In the genomic region with DNA sequence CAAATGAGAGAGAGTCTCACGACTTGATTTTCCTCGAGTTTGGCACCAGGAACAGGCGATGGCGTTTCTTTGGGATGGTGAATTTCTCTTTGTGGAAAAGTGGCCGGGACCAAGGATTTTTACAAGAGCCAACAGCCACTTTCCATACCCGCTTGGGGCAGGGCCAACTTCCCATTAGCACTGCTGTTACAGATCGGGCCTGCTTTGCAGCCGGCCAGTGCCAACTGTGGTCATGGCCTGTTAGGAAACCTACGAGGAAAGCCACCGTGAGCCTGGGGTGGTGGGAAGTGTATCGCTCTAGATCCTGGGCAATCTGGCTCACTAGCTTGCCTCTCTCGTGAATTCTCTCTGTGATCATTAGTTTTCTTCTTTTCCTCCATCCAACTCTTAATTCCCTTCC, we compare ENCODE assay signal across 25 cellular contexts.
DNase-seq lines count a peak whose midpoint lies in the region; ATAC-seq and TF ChIP-seq lines count a peak whose summit lies in the region.
"Had no signal": no experiment of that assay in that cellular context is flagged by ENCODE, and none has a peak within 500 bp of the region (broad histone marks: within the 10 kb centered on the region; RNA-seq: fewer than 3 reads in every experiment).

No MANE protein-coding gene starts in this region.

- H3K9me3 Mint-ChIP-seq in activated CD8-positive, alpha-beta T cell treated with anti-CD3 and anti-CD28 coated beads, Interleukin-2, amount 10 ng/mL, durations not matched to agents 7 days and 5 days (ENCODE audit: insufficient read depth), result no peaks in the 10 kb centered on the region
- H3K9me3 Mint-ChIP-seq: activated naive CD4-positive, alpha-beta T cell treated with anti-CD3 and anti-CD28 coated beads for 36 hours; activated T-cell treated with anti-CD3 and anti-CD28 coated beads, Interleukin-2, amount 50 U/mL, for 4 hours; nephron progenitor cell had no signal

- POLR2A ChIA-PET in activated CD8-positive, alpha-beta T cell treated with anti-CD3 and anti-CD28 coated beads, Interleukin-2, amount 10 ng/mL, durations not matched to agents 7 days and 5 days (lab: Charles Lee), result no interaction called here

- no peak for TF ChIP-seq CTCF in coronary artery (IDR thresholded peaks at IDR 0.05)

- no peak overlapping the region for H3K9ac ChIP-seq in neuronal stem cell (ENCODE audit: low read depth, low read length, poor library complexity)

- H3K18ac ChIP-seq in neuronal stem cell (ENCODE audit: low read length), result peak overlapping the region; percentile 59

- H4K91ac ChIP-seq in neuronal stem cell (ENCODE audit: low read depth, low read length, poor library complexity), result no peak overlapping the region

- H2BK5ac ChIP-seq in neuronal stem cell (ENCODE audit: low read length), result no peak overlapping the region

- no peak overlapping the region for H3K14ac ChIP-seq in neuronal stem cell (ENCODE audit: low read length)

- peak overlapping the region; percentile 7 for H3K4me3 ChIP-seq in coronary artery
- H3K4me3 ChIP-seq in neuronal stem cell (ENCODE audit: low read length in 2 of 2), result no peak overlapping the region
- H3K4me3 ChIP-seq: cardiac muscle cell, dorsolateral prefrontal cortex, HAP-1, SK-N-MC had no signal

- no CpG with 5 or more reads among the region's 12 CpGs for WGBS in neuronal stem cell (ENCODE audit: extremely low coverage in 2 of 2, insufficient read length in 2 of 2, insufficient replicate concordance in 1 of 2), 2 donors

- H2AFZ ChIP-seq in neuronal stem cell (ENCODE audit: low read length), result no peak overlapping the region

- no peak overlapping the region for H3K4me3 Mint-ChIP-seq in activated CD8-positive, alpha-beta T cell treated with anti-CD3 and anti-CD28 coated beads, Interleukin-2, amount 10 ng/mL, durations not matched to agents 7 days and 5 days
- H3K4me3 Mint-ChIP-seq: activated naive CD4-positive, alpha-beta T cell treated with anti-CD3 and anti-CD28 coated beads for 36 hours; activated T-cell treated with anti-CD3 and anti-CD28 coated beads, Interleukin-2, amount 50 U/mL, for 4 hours; nephron progenitor cell had no signal

- no peaks in the 10 kb centered on the region for H3K36me3 ChIP-seq in neuronal stem cell (replicated peaks in 1 of 2; ENCODE audit: control insufficient read depth in 2 of 2, insufficient read depth in 2 of 2, low read length in 2 of 2)
- H3K36me3 ChIP-seq: cardiac muscle cell, HAP-1 had no signal

- no peak overlapping the region for H3K27ac Mint-ChIP-seq in activated CD8-positive, alpha-beta T cell treated with anti-CD3 and anti-CD28 coated beads, Interleukin-2, amount 10 ng/mL, durations not matched to agents 7 days and 5 days
- H3K27ac Mint-ChIP-seq: activated naive CD4-positive, alpha-beta T cell treated with anti-CD3 and anti-CD28 coated beads for 36 hours; nephron progenitor cell; progenitor cell of endocrine pancreas had no signal

- H2BK120ac ChIP-seq in neuronal stem cell (ENCODE audit: low read depth, low read length), result no peak overlapping the region

- peaks cover 0 to 18% of the 10 kb centered on the region in 2 donors for H3K4me1 ChIP-seq in neuronal stem cell (ENCODE audit: control insufficient read depth in 2 of 2, insufficient read depth in 1 of 2, low read depth in 1 of 2, low read length in 2 of 2)
- H3K4me1 ChIP-seq: Caco-2 had no signal

- no peak overlapping the region for H3K4ac ChIP-seq in neuronal stem cell (ENCODE audit: low read length)

- no peaks in the 10 kb centered on the region for H3K9me3 ChIP-seq in neuronal stem cell (replicated peaks in 1 of 2; ENCODE audit: control insufficient read depth in 2 of 2, insufficient read depth in 1 of 2, low read depth in 1 of 2, low read length in 2 of 2)
- H3K9me3 ChIP-seq: Caco-2, HAP-1 had no signal

- no peaks in the 10 kb centered on the region for H3K27me3 ChIP-seq in neuronal stem cell (ENCODE audit: control insufficient read depth in 3 of 3, insufficient read depth in 3 of 3, low read depth in 1 of 3, low read length in 3 of 3)
- H3K27me3 ChIP-seq: cardiac muscle cell had no signal

- H4K8ac ChIP-seq in neuronal stem cell (ENCODE audit: low read depth, low read length), result no peak overlapping the region

- H3K27ac ChIP-seq in coronary artery (peak overlapping the region; percentile 52 to 60), neuronal stem cell (replicated peaks; ENCODE audit: low read length) (no peak overlapping the region)
- H3K27ac ChIP-seq: cardiac muscle cell, HL-60, SK-N-MC had no signal

- H2BK12ac ChIP-seq in neuronal stem cell (ENCODE audit: low read length), result no peak overlapping the region

- no peaks in the 10 kb centered on the region for H3K4me1 Mint-ChIP-seq in activated CD8-positive, alpha-beta T cell treated with anti-CD3 and anti-CD28 coated beads, Interleukin-2, amount 10 ng/mL, durations not matched to agents 7 days and 5 days (ENCODE audit: low read depth)

- H2BK15ac ChIP-seq in neuronal stem cell (ENCODE audit: low read length), result no peak overlapping the region

- no peak overlapping the region for H3K23ac ChIP-seq in neuronal stem cell (ENCODE audit: low read depth, low read length, poor library complexity)

- ATAC-seq in HG02642 (IDR thresholded peaks at IDR 0.05; ENCODE audit: poor library complexity, unreplicated experiment), result no peak
- ATAC-seq in activated CD8-positive, alpha-beta T cell treated with anti-CD3 and anti-CD28 coated beads, Interleukin-2, amount 10 ng/mL, durations not matched to agents 7 days and 5 days, result no peak
- no peak for ATAC-seq in GM19452 (IDR thresholded peaks at IDR 0.05; ENCODE audit: unreplicated experiment)
- ATAC-seq: activated T-cell treated with anti-CD3 and anti-CD28 coated beads, Interleukin-2, amount 50 U/mL, for 4 hours had no signal

- CTCF ChIA-PET in activated CD8-positive, alpha-beta T cell treated with anti-CD3 and anti-CD28 coated beads, Interleukin-2, amount 10 ng/mL, durations not matched to agents 7 days and 5 days (lab: Charles Lee), result interaction anchor here (0.7 kb wide), 1 partner anchor 8 kb away, joined by 6 read pairs; no protein-coding TSS in a partner anchor

- H3K79me1 ChIP-seq in neuronal stem cell (ENCODE audit: low read depth, low read length), result no peaks in the 10 kb centered on the region

- H3K27me3 Mint-ChIP-seq in activated CD8-positive, alpha-beta T cell treated with anti-CD3 and anti-CD28 coated beads, Interleukin-2, amount 10 ng/mL, durations not matched to agents 7 days and 5 days (ENCODE audit: low read depth), result no peaks in the 10 kb centered on the region

- H3K36me3 Mint-ChIP-seq in activated CD8-positive, alpha-beta T cell treated with anti-CD3 and anti-CD28 coated beads, Interleukin-2, amount 10 ng/mL, durations not matched to agents 7 days and 5 days (ENCODE audit: low read depth), result no peaks in the 10 kb centered on the region

- no peak overlapping the region for H2AK5ac ChIP-seq in neuronal stem cell (ENCODE audit: low read depth, low read length)

- H3K4me2 ChIP-seq in neuronal stem cell (ENCODE audit: insufficient read depth, low read length, poor library complexity, severe bottlenecking), result no peak overlapping the region

- peak; percentile 10 for DNase-seq in Ammon's horn (ENCODE audit: low spot score)
- peak; percentile 80 to 91 for DNase-seq in NCI-H446 (lab: John Stamatoyannopoulos, UW)
- no peak for DNase-seq in coronary artery (ENCODE audit: low spot score)
- no peak for DNase-seq in neuronal stem cell (ENCODE audit: low spot score)
- no peak for DNase-seq in AML-193 (lab: John Stamatoyannopoulos, UW)
- DNase-seq in activated CD8-positive, alpha-beta T cell treated with anti-CD3 and anti-CD28 coated beads, Interleukin-2, amount 10 ng/mL, durations not matched to agents 7 days and 5 days, result no peak
- DNase-seq: activated CD4-positive, alpha-beta T cell treated with anti-CD3 and anti-CD28 coated beads for 48 hours; activated naive CD4-positive, alpha-beta T cell treated with anti-CD3 and anti-CD28 coated beads for 36 hours; activated T-cell treated with anti-CD3 and anti-CD28 coated beads, Interleukin-2, amount 50 U/mL, for 4 hours; Caco-2; Karpas-422; NCI-H1048; NCI-H187 treated with DMSO at 0.1 percent for 48 hours; NCI-H774; nephron progenitor cell; small intestine; stimulated activated CD4-positive, alpha-beta T cell treated with anti-CD3 and anti-CD28 coated beads, Interleukin-1b, Interleukin-23, amount 100 ng/mL, for 48 hours had no signal

Comparison
In these comparisons a context has a peak if more than half of its experiments do, and no peak if none do; other contexts are left out.
1. DNase-seq: peak in Ammon's horn (single experiment) and NCI-H446 (2 of 2); none in coronary artery (single experiment), neuronal stem cell (single experiment), AML-193 (0 of 2) and activated CD8-positive, alpha-beta T cell treated with anti-CD3 and anti-CD28 coated beads, Interleukin-2, amount 10 ng/mL, durations not matched to agents 7 days and 5 days (single experiment).